9 cellular contexts compared by ENCODE assay signal in the genomic region with DNA sequence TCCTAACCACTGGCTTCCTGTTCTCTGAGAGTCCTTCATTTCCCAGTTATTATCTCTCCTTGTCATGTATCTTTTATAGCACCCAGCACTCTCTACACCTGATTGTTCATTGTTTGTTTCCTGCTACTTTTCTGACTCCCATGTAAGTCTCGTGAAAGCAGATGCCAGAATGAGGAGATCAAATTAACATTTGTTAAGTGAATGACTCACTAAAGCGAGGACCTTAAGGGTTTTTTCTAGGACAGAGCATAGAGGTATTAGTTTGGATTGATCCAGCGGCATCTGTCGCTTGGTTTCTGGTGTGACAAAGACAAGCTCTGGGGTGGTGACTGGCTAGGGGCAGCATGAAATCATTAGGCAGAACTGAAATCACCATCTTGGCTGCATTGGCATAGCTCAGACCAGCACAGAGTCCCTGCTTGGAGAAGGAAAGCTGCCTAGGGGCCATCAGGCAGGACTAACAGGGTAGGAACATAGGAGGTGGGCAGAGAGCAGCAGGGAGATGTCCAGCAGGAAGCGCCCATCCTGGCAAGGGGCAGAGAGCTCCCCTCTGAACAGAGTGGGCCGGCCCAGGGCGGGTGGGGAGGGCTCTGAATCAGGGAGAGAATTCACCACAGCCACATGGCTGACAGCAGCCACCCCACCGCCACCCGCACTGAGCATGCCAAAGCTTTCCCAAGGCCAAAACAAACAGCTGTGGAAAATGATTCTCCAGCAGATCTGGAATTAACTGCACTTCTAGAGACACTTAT.
DNase-seq lines count a peak whose midpoint lies in the region; ATAC-seq and TF ChIP-seq lines count a peak whose summit lies in the region.
"Had no signal": no experiment of that assay in that cellular context is flagged by ENCODE, and none has a peak within 500 bp of the region (broad histone marks: within the 10 kb centered on the region; RNA-seq: fewer than 3 reads in every experiment).

No MANE protein-coding gene starts in this region.

- no peak for ATAC-seq in GM21576 (IDR thresholded peaks at IDR 0.05; ENCODE audit: unreplicated experiment)
- ATAC-seq in effector memory CD8-positive, alpha-beta T cell (replicated peaks), result no peak

- H3K4me3 Mint-ChIP-seq in MCF 10A (ENCODE audit: unreplicated experiment), result no peak overlapping the region
- H3K4me3 Mint-ChIP-seq in effector memory CD8-positive, alpha-beta T cell, result no peak overlapping the region

- H3K4me3 ChIP-seq in breast epithelium, result peak overlapping the region; percentile 23 to 36 (median 31)
- peak overlapping the region; percentile 17 for H3K4me3 ChIP-seq in fibroblast of the aortic adventitia (ENCODE audit: low read depth, low read length)

- no peaks in the 10 kb centered on the region for H3K36me3 ChIP-seq in breast epithelium

- peaks cover 0 to 5% of the 10 kb centered on the region in 2 donors for H3K4me1 ChIP-seq in breast epithelium
- H3K4me1 ChIP-seq: parathyroid adenoma had no signal

- no peaks in the 10 kb centered on the region for H3K9me3 Mint-ChIP-seq in MCF 10A (ENCODE audit: unreplicated experiment)
- no peaks in the 10 kb centered on the region for H3K9me3 Mint-ChIP-seq in effector memory CD8-positive, alpha-beta T cell

- POLR2A ChIA-PET in MCF 10A (lab: Yijun Ruan, JAX), result interaction anchor here (0.7 kb wide), 1 partner anchor 27 kb away, joined by 3 read pairs; no protein-coding TSS in a partner anchor

- no peaks in the 10 kb centered on the region for H3K27me3 Mint-ChIP-seq in MCF 10A (ENCODE audit: insufficient read depth, unreplicated experiment)
- peaks cover 8 to 9% of the 10 kb centered on the region in 2 donors for H3K27me3 Mint-ChIP-seq in effector memory CD8-positive, alpha-beta T cell

- no peaks in the 10 kb centered on the region for H3K9me3 ChIP-seq in breast epithelium

- H3K27me3 ChIP-seq in breast epithelium, result no peaks in the 10 kb centered on the region

- intact Hi-C loops in breast epithelium (cut with DNase I; ENCODE audit: low total_unique reads) (no loop called here), MCF 10A (cut with micrococcal nuclease) (no loop called here)

- H3K27ac ChIP-seq in breast epithelium (no peak overlapping the region), substantia nigra (ENCODE audit: low read depth, low read length, poor library complexity, severe bottlenecking) (peak overlapping the region; percentile 52)
- H3K27ac ChIP-seq: parathyroid adenoma had no signal

- DNase-seq in breast epithelium (ENCODE audit: low spot score in 2 of 2) (no peak), MCF 10A (ENCODE audit: unreplicated experiment) (no peak), RPMI7951 (ENCODE audit: low read depth) (peak; percentile 86), fibroblast of the aortic adventitia (ENCODE audit: low read depth) (peak; percentile 21), substantia nigra (lab: John Stamatoyannopoulos, UW) (peak in 36 of 49 donors; percentile 11 to 84 (median 42)), RPMI8226 (no peak)
- DNase-seq in effector memory CD8-positive, alpha-beta T cell, result no peak

- TF ChIP-seq POLR2A in breast epithelium (IDR thresholded peaks at IDR 0.05), result no peak

- no peak overlapping the region for H3K27ac Mint-ChIP-seq in MCF 10A (ENCODE audit: low read depth, unreplicated experiment)
- H3K27ac Mint-ChIP-seq in effector memory CD8-positive, alpha-beta T cell, result no peak overlapping the region

- peaks cover 11% of the 10 kb centered on the region for H3K4me1 Mint-ChIP-seq in MCF 10A (ENCODE audit: insufficient read depth, unreplicated experiment)
- peaks cover 8 to 10% of the 10 kb centered on the region in 2 donors for H3K4me1 Mint-ChIP-seq in effector memory CD8-positive, alpha-beta T cell (ENCODE audit: low read depth in 2 of 2)

- TF ChIP-seq CTCF in breast epithelium (IDR thresholded peaks at IDR 0.05), result no peak
- TF ChIP-seq CTCF in MCF 10A (IDR thresholded peaks at IDR 0.05; ENCODE audit: unreplicated experiment), result no peak
- TF ChIP-seq CTCF in fibroblast of the aortic adventitia (IDR thresholded peaks at IDR 0.05; ENCODE audit: insufficient read depth, low read length), result no peak

- no TSS peak for BruUV-seq in MCF 10A (replicated peaks; lab: Mats Ljungman, UMichigan)

- CTCF ChIA-PET in MCF 10A (lab: Yijun Ruan, JAX), result interaction anchor here (0.7 kb wide), 1 partner anchor 598 kb away, joined by 3 read pairs; no protein-coding TSS in a partner anchor

- no peaks in the 10 kb centered on the region for H3K36me3 Mint-ChIP-seq in MCF 10A (ENCODE audit: insufficient read depth, unreplicated experiment)
- H3K36me3 Mint-ChIP-seq in effector memory CD8-positive, alpha-beta T cell (ENCODE audit: insufficient read depth), result peaks cover 2% of the 10 kb centered on the region

Comparison
In these comparisons a context has a peak if more than half of its experiments do, and no peak if none do; other contexts are left out.
1. DNase-seq: peak in RPMI7951 (single experiment), fibroblast of the aortic adventitia (single experiment) and substantia nigra (36 of 49); none in breast epithelium (0 of 2), MCF 10A (single experiment), RPMI8226 (single experiment) and effector memory CD8-positive, alpha-beta T cell (0 of 3).